11 cellular contexts compared by ENCODE assay signal in the genomic region with DNA sequence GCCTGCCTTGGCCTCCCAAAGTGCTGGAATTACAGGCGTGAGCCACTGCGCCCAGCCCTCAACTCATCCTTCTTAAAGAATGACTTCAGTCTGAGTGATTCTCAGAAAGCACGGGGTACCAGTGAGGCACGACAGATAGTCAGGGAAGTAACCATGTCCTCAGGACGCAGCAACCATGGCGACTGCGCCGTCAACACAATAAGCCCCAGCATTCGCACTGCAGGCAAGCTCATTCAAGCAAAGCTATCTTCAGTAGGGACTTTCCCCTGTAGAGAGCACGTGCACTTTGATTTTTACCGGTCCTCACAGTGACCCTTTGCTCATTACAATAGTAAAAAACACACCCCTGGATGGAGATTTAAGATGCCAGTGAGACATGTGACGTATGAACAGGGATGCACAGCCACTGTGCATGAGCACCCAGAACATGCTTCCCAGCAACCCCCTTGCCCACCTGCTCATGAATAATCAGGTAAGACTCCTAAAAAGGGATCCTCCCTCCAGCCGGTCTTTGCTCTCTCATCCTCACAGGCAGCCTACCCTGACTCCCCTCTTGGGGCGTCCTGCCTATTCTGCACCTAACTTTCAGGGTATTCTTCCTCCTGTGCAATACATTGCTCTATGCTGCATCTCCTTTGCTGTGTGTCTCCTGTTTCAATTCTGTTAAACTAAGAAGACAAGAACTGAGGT. TPM values are rescaled to one million over a fixed set of nuclear protein-coding genes. Genes with fewer than 3 reads are reported as not detected.
DNase-seq lines count a peak whose midpoint lies in the region; ATAC-seq and TF ChIP-seq lines count a peak whose summit lies in the region.
"Had no signal": no experiment of that assay in that cellular context is flagged by ENCODE, and none has a peak within 500 bp of the region (broad histone marks: within the 10 kb centered on the region; RNA-seq: fewer than 3 reads in every experiment).

No MANE protein-coding gene starts in this region.

- POLR2A ChIA-PET in SK-N-SH (lab: Yijun Ruan, JAX): no interaction called here

- no peak for TF ChIP-seq CTCF in SK-N-SH (IDR thresholded peaks at IDR 0.05)

- no peaks in the 10 kb centered on the region for H3K9me3 ChIP-seq in SK-N-SH
- H3K9me3 ChIP-seq: tibial artery had no signal

- H3K27ac ChIP-seq in SK-N-SH (ENCODE audit: low read depth in 2 of 2, low read length in 1 of 2): no peak overlapping the region
- H3K27ac ChIP-seq: tibial artery had no signal

- peaks cover 0 to 4% of the 10 kb centered on the region in 2 experiments; a peak in 2 of 4 replicates for H3K4me1 ChIP-seq in SK-N-SH (ENCODE audit: control insufficient read depth in 1 of 2, insufficient read depth in 2 of 2, low read depth in 1 of 2, low read length in 1 of 2)

- H3K4me3 ChIP-seq in SK-N-SH (ENCODE audit: low read depth in 2 of 2, low read length in 1 of 2): no peak overlapping the region
- H3K4me3 ChIP-seq: K562, tibial artery had no signal

- H3K36me3 Mint-ChIP-seq in activated naive CD4-positive, alpha-beta T cell treated with anti-CD3 and anti-CD28 coated beads, Interleukin-2, amount 50 U/mL, for 72 hours: no peaks in the 10 kb centered on the region

- TF ChIP-seq RAD21 in SK-N-SH (IDR thresholded peaks at IDR 0.05; ENCODE audit: low read length): no peak

- H3K79me2 ChIP-seq in SK-N-SH (ENCODE audit: insufficient read depth): no peaks in the 10 kb centered on the region

- H3K4me3 Mint-ChIP-seq in stimulated activated naive CD8-positive, alpha-beta T cell treated with anti-CD3 and anti-CD28 coated beads, Interleukin-15, amount 100 ng/mL, for 72 hours: no peak overlapping the region

- DNase-seq in stimulated activated naive CD8-positive, alpha-beta T cell treated with anti-CD3 and anti-CD28 coated beads, Interleukin-15, Interleukin-2, amounts not matched to agents 100 U/mL and 50 U/mL, for 24 hours: no peak
- no peak for DNase-seq in stimulated activated naive CD8-positive, alpha-beta T cell treated with anti-CD3 and anti-CD28 coated beads, Interleukin-15, amount 100 ng/mL, for 72 hours
- DNase-seq in RPMI8226 (peak; percentile 69), iPS-NIHi7 (ENCODE audit: extremely low spot score) (no peak), T-helper 1 cell (no peak), SK-N-SH (no peak)
- DNase-seq in activated naive CD4-positive, alpha-beta T cell treated with anti-CD3 and anti-CD28 coated beads, Interleukin-2, amount 50 U/mL, for 72 hours (ENCODE audit: low spot score in 2 of 2): no peak
- DNase-seq: tibial artery had no signal

- TF ChIP-seq EP300 in SK-N-SH (IDR thresholded peaks at IDR 0.05; ENCODE audit: borderline replicate concordance in 1 of 2, low read depth in 1 of 2, low read length in 1 of 2): no peak

- peaks cover 5% of the 10 kb centered on the region for H3K4me1 Mint-ChIP-seq in stimulated activated naive CD8-positive, alpha-beta T cell treated with anti-CD3 and anti-CD28 coated beads, Interleukin-15, amount 100 ng/mL, for 72 hours

- no peak overlapping the region for H3K4me2 ChIP-seq in SK-N-SH

- H3K36me3 ChIP-seq in SK-N-SH (replicated peaks in 1 of 2; ENCODE audit: control insufficient read depth in 1 of 2, insufficient read depth in 2 of 2, low read length in 1 of 2): no peaks in the 10 kb centered on the region

- no peak overlapping the region for H3K27ac Mint-ChIP-seq in stimulated activated naive CD8-positive, alpha-beta T cell treated with anti-CD3 and anti-CD28 coated beads, Interleukin-15, amount 100 ng/mL, for 72 hours
- no peak overlapping the region for H3K27ac Mint-ChIP-seq in activated naive CD4-positive, alpha-beta T cell treated with anti-CD3 and anti-CD28 coated beads, Interleukin-2, amount 50 U/mL, for 72 hours

- no peaks in the 10 kb centered on the region for H3F3A ChIP-seq in SK-N-SH (replicated peaks; ENCODE audit: insufficient read depth)

- ATAC-seq in stimulated activated naive CD8-positive, alpha-beta T cell treated with anti-CD3 and anti-CD28 coated beads, Interleukin-15, Interleukin-2, amounts not matched to agents 100 U/mL and 50 U/mL, for 24 hours: peak; percentile 13
- ATAC-seq in stimulated activated naive CD8-positive, alpha-beta T cell treated with anti-CD3 and anti-CD28 coated beads, Interleukin-15, amount 100 ng/mL, for 72 hours: no peak
- ATAC-seq in HG02938 (IDR thresholded peaks at IDR 0.05; ENCODE audit: unreplicated experiment): peak; percentile 88
- ATAC-seq in activated naive CD4-positive, alpha-beta T cell treated with anti-CD3 and anti-CD28 coated beads, Interleukin-2, amount 50 U/mL, for 72 hours: no peak
- ATAC-seq: K562 had no signal

- no peaks in the 10 kb centered on the region for H3K27me3 ChIP-seq in SK-N-SH (ENCODE audit: insufficient read depth)

- no peak overlapping the region for H2AFZ ChIP-seq in SK-N-SH (ENCODE audit: low read depth)

- H3K9ac ChIP-seq in SK-N-SH: no peak overlapping the region

- H3K9me3 Mint-ChIP-seq in stimulated activated naive CD8-positive, alpha-beta T cell treated with anti-CD3 and anti-CD28 coated beads, Interleukin-15, amount 100 ng/mL, for 72 hours: peaks cover 6 to 8% of the 10 kb centered on the region in 2 donors
- peaks cover 4 to 5% of the 10 kb centered on the region in 2 donors for H3K9me3 Mint-ChIP-seq in activated naive CD4-positive, alpha-beta T cell treated with anti-CD3 and anti-CD28 coated beads, Interleukin-2, amount 50 U/mL, for 72 hours

- CTCF ChIA-PET in SK-N-SH (lab: Yijun Ruan, JAX): interaction anchor here (0.5 to 3.6 kb wide), 2 partner anchors 48 to 92 kb away, joined by 3 to 13 read pairs; no protein-coding TSS in a partner anchor

- H3K9me2 ChIP-seq in SK-N-SH: no peaks in the 10 kb centered on the region

- no peaks in the 10 kb centered on the region for H3K27me3 Mint-ChIP-seq in stimulated activated naive CD8-positive, alpha-beta T cell treated with anti-CD3 and anti-CD28 coated beads, Interleukin-15, amount 100 ng/mL, for 72 hours

- no peaks in the 10 kb centered on the region for H4K20me1 ChIP-seq in SK-N-SH (ENCODE audit: insufficient read depth)

- WGBS in SK-N-SH (ENCODE audit: low lambda C conversion rate): 78% methylated on average over 14 of the region's 14 CpGs

TF ChIP-seq in SK-N-SH, 30 proteins besides CTCF, POLR2A, EP300 and RAD21:
- TF ChIP-seq, protein P1, sequence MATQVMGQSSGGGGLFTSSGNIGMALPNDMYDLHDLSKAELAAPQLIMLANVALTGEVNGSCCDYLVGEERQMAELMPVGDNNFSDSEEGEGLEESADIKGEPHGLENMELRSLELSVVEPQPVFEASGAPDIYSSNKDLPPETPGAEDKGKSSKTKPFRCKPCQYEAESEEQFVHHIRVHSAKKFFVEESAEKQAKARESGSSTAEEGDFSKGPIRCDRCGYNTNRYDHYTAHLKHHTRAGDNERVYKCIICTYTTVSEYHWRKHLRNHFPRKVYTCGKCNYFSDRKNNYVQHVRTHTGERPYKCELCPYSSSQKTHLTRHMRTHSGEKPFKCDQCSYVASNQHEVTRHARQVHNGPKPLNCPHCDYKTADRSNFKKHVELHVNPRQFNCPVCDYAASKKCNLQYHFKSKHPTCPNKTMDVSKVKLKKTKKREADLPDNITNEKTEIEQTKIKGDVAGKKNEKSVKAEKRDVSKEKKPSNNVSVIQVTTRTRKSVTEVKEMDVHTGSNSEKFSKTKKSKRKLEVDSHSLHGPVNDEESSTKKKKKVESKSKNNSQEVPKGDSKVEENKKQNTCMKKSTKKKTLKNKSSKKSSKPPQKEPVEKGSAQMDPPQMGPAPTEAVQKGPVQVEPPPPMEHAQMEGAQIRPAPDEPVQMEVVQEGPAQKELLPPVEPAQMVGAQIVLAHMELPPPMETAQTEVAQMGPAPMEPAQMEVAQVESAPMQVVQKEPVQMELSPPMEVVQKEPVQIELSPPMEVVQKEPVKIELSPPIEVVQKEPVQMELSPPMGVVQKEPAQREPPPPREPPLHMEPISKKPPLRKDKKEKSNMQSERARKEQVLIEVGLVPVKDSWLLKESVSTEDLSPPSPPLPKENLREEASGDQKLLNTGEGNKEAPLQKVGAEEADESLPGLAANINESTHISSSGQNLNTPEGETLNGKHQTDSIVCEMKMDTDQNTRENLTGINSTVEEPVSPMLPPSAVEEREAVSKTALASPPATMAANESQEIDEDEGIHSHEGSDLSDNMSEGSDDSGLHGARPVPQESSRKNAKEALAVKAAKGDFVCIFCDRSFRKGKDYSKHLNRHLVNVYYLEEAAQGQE (IDR thresholded peaks at IDR 0.05; ENCODE audit: low read depth, low read length): no peak
- TF ChIP-seq RFX5 (IDR thresholded peaks at IDR 0.05; ENCODE audit: low read length) (no peak), GATA2 (CRISPR knock-in tag; IDR thresholded peaks at IDR 0.05) (no peak), POLR2AphosphoS5 (IDR thresholded peaks at IDR 0.05; ENCODE audit: low read depth, low read length) (no peak)
- TF ChIP-seq, protein P2, sequence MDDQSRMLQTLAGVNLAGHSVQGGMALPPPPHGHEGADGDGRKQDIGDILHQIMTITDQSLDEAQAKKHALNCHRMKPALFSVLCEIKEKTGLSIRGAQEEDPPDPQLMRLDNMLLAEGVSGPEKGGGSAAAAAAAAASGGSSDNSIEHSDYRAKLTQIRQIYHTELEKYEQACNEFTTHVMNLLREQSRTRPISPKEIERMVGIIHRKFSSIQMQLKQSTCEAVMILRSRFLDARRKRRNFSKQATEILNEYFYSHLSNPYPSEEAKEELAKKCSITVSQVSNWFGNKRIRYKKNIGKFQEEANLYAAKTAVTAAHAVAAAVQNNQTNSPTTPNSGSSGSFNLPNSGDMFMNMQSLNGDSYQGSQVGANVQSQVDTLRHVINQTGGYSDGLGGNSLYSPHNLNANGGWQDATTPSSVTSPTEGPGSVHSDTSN (IDR thresholded peaks at IDR 0.05): no peak

RNA-seq across cellular contexts. Expression of a gene that starts 9.1 kb away (rescaled TPM):
- total RNA-seq in activated naive CD4-positive, alpha-beta T cell treated with anti-CD3 and anti-CD28 coated beads, Interleukin-2, amount 50 U/mL, for 72 hours: not detected
- 1.0 and 2.5 TPM in 2 replicates for polyA plus RNA-seq in SK-N-SH (2012; rRNA removed)
- 0.45 and 0.84 TPM in 2 replicates for polyA plus RNA-seq in SK-N-SH (2012; cell fraction: cytosol; rRNA removed)
- polyA plus RNA-seq in SK-N-SH (2012; cell fraction: nucleus; rRNA removed): 9.5 and 16.8 TPM in 2 replicates
- total RNA-seq: activated CD8-positive, alpha-beta memory T cell treated with anti-CD3 and anti-CD28 coated beads for 36 hours; K562 had no signal

RNA-seq across cellular contexts. Expression of a gene that starts 39.2 kb away (rescaled TPM):
- under 1 TPM in 1 of 2 donors, not detected in 1; 0.61 TPM for total RNA-seq in activated naive CD4-positive, alpha-beta T cell treated with anti-CD3 and anti-CD28 coated beads, Interleukin-2, amount 50 U/mL, for 72 hours
- not detected in 2 replicates for polyA plus RNA-seq in SK-N-SH (2012; rRNA removed)
- polyA plus RNA-seq in SK-N-SH (2012; cell fraction: cytosol; rRNA removed): 0.03 TPM in 1 of 2 replicates, not detected in the other
- 0.06 TPM in 1 of 2 replicates, not detected in the other for polyA plus RNA-seq in SK-N-SH (2012; cell fraction: nucleus; rRNA removed)
- total RNA-seq: activated CD8-positive, alpha-beta memory T cell treated with anti-CD3 and anti-CD28 coated beads for 36 hours; K562 had no signal
- polyA plus RNA-seq: K562 had no signal

RNA-seq across cellular contexts. Expression of a gene that starts 59.2 kb away (rescaled TPM):
- total RNA-seq in activated naive CD4-positive, alpha-beta T cell treated with anti-CD3 and anti-CD28 coated beads, Interleukin-2, amount 50 U/mL, for 72 hours: 100 to 1,000 TPM in 1 of 2 donors, 10 to 100 TPM in 1; 46.1 to 102 TPM
- 54.0 and 56.6 TPM in 2 replicates for polyA plus RNA-seq in SK-N-SH (2012; rRNA removed)
- 57.7 and 66.5 TPM in 2 replicates for polyA plus RNA-seq in SK-N-SH (2012; cell fraction: cytosol; rRNA removed)
- polyA plus RNA-seq in SK-N-SH (2012; cell fraction: nucleus; rRNA removed): 47.8 and 62.1 TPM in 2 replicates

Comparison
In these comparisons a context has a peak if more than half of its experiments do, and no peak if none do; other contexts are left out.
1. ATAC-seq: peak in stimulated activated naive CD8-positive, alpha-beta T cell treated with anti-CD3 and anti-CD28 coated beads, Interleukin-15, Interleukin-2, amounts not matched to agents 100 U/mL and 50 U/mL, for 24 hours (single experiment) and HG02938 (single experiment); none in stimulated activated naive CD8-positive, alpha-beta T cell treated with anti-CD3 and anti-CD28 coated beads, Interleukin-15, amount 100 ng/mL, for 72 hours (single experiment) and activated naive CD4-positive, alpha-beta T cell treated with anti-CD3 and anti-CD28 coated beads, Interleukin-2, amount 50 U/mL, for 72 hours (0 of 2).